11 cellular contexts compared by ENCODE assay signal in genomic region chr5:81195334-81195929, GRCh38. TPM values are rescaled to one million over a fixed set of nuclear protein-coding genes. Genes with fewer than 3 reads are reported as not detected.
DNase-seq lines count a peak whose midpoint lies in the region; ATAC-seq and TF ChIP-seq lines count a peak whose summit lies in the region.
"Had no signal": no experiment of that assay in that cellular context is flagged by ENCODE, and none has a peak within 500 bp of the region (broad histone marks: within the 10 kb centered on the region; RNA-seq: fewer than 3 reads in every experiment).

No MANE protein-coding gene starts in this region.

- H3K27ac ChIP-seq in psoas muscle (no peak overlapping the region), coronary artery (no peak overlapping the region)
- H3K27ac ChIP-seq in CD8-positive, alpha-beta memory T cell (ENCODE audit: low read depth, low read length) = no peak overlapping the region
- H3K27ac ChIP-seq: Peyer's patch had no signal

- peaks cover 14% of the 10 kb centered on the region for H3K4me1 ChIP-seq in psoas muscle
- no peaks in the 10 kb centered on the region for H3K4me1 ChIP-seq in CD8-positive, alpha-beta memory T cell (ENCODE audit: insufficient read depth, low read length)
- H3K4me1 ChIP-seq: Peyer's patch had no signal

- DNase-seq in SK-MEL-5 (ENCODE audit: low read depth, low spot score) (peak; percentile 27), endothelial cell (ENCODE audit: low spot score) (no peak), psoas muscle (no peak), globus pallidus (ENCODE audit: low spot score) (no peak), coronary artery (ENCODE audit: low spot score) (no peak)
- no peak for DNase-seq in CD8-positive, alpha-beta memory T cell

- ATAC-seq in GM21447 (IDR thresholded peaks at IDR 0.05; ENCODE audit: unreplicated experiment) = peak; percentile 13
- ATAC-seq in psoas muscle = peak; percentile 77 to 95 (median 88)
- ATAC-seq in GM18858 (IDR thresholded peaks at IDR 0.05; ENCODE audit: unreplicated experiment) = no peak

- no peaks in the 10 kb centered on the region for H3K9me3 Mint-ChIP-seq in endothelial cell (ENCODE audit: unreplicated experiment)
- H3K9me3 Mint-ChIP-seq in CD8-positive, alpha-beta memory T cell = no peaks in the 10 kb centered on the region
- H3K9me3 Mint-ChIP-seq: mesothelial cell of epicardium had no signal

- no peaks in the 10 kb centered on the region for H3K36me3 Mint-ChIP-seq in endothelial cell (ENCODE audit: low read depth, unreplicated experiment)
- H3K36me3 Mint-ChIP-seq in CD8-positive, alpha-beta memory T cell = peaks cover 0 to 15% (median 7%) of the 10 kb centered on the region in 3 donors
- H3K36me3 Mint-ChIP-seq: mesothelial cell of epicardium had no signal

- H3K36me3 ChIP-seq in psoas muscle (ENCODE audit: insufficient read depth in 1 of 2, low read depth in 1 of 2) = no peaks in the 10 kb centered on the region
- no peaks in the 10 kb centered on the region for H3K36me3 ChIP-seq in CD8-positive, alpha-beta memory T cell (ENCODE audit: insufficient read depth, low read length)
- H3K36me3 ChIP-seq: Peyer's patch had no signal

- H3K27me3 ChIP-seq in psoas muscle (ENCODE audit: insufficient read depth in 3 of 3, low read length in 2 of 3) = no peaks in the 10 kb centered on the region
- H3K27me3 ChIP-seq in CD8-positive, alpha-beta memory T cell (ENCODE audit: insufficient read depth, low read length, poor library complexity, severe bottlenecking) = no peaks in the 10 kb centered on the region
- H3K27me3 ChIP-seq: Peyer's patch had no signal

- peaks cover 3% of the 10 kb centered on the region for H3K4me1 Mint-ChIP-seq in endothelial cell (ENCODE audit: unreplicated experiment)
- peaks cover 9 to 10% (median 9%) of the 10 kb centered on the region in 3 donors for H3K4me1 Mint-ChIP-seq in CD8-positive, alpha-beta memory T cell

- in situ Hi-C loops in SK-MEL-5 (cut with HindIII; ENCODE audit: low pct_unique_long_range_greater_than_20kb, low sequenced_read_pairs) = no loop called here

- intact Hi-C loops in psoas muscle (cut with DNase I) = loop anchor here in 1 of 2 donors (5.0 kb wide), 1 partner anchor 102 kb away; no protein-coding TSS in a partner anchor

- H3K9me3 ChIP-seq in psoas muscle = no peaks in the 10 kb centered on the region
- H3K9me3 ChIP-seq in CD8-positive, alpha-beta memory T cell (ENCODE audit: low read length) = no peaks in the 10 kb centered on the region
- H3K9me3 ChIP-seq: Peyer's patch had no signal

- peak; percentile 11 for TF ChIP-seq CTCF in endothelial cell (IDR thresholded peaks at IDR 0.05; ENCODE audit: unreplicated experiment)
- TF ChIP-seq CTCF in psoas muscle (IDR thresholded peaks at IDR 0.05) = no peak
- no peak for TF ChIP-seq CTCF in coronary artery (IDR thresholded peaks at IDR 0.05)

- no peaks in the 10 kb centered on the region for H3K27me3 Mint-ChIP-seq in endothelial cell (ENCODE audit: unreplicated experiment)
- H3K27me3 Mint-ChIP-seq in CD8-positive, alpha-beta memory T cell = peaks cover 0 to 5% of the 10 kb centered on the region in 2 donors

- CTCF ChIA-PET in CD8-positive, alpha-beta memory T cell (lab: Charles Lee) = interaction anchor here (0.7 to 3.1 kb wide), 16 partner anchors 8 to 510 kb away, joined by 3 to 11 read pairs (median 4); no protein-coding TSS in a partner anchor

- H3K4me3 ChIP-seq in psoas muscle (peak overlapping the region; percentile 16), coronary artery (no peak overlapping the region)
- no peak overlapping the region for H3K4me3 ChIP-seq in CD8-positive, alpha-beta memory T cell (ENCODE audit: low read length)
- H3K4me3 ChIP-seq: Peyer's patch had no signal

- H3K27ac Mint-ChIP-seq in endothelial cell (ENCODE audit: unreplicated experiment) = no peak overlapping the region
- H3K27ac Mint-ChIP-seq in CD8-positive, alpha-beta memory T cell = peak overlapping the region in 2 of 8 donors; percentile 51 to 79
- H3K27ac Mint-ChIP-seq: mesothelial cell of epicardium had no signal

- WGBS in psoas muscle, 3 donors = 48 to 57% (median 50%) methylated on average over 5 of the region's 5 CpGs

- H3K4me3 Mint-ChIP-seq in endothelial cell (ENCODE audit: unreplicated experiment) = no peak overlapping the region
- H3K4me3 Mint-ChIP-seq in CD8-positive, alpha-beta memory T cell = peak overlapping the region in 2 of 7 donors; percentile 11 to 50

- POLR2A ChIA-PET in CD8-positive, alpha-beta memory T cell (lab: Charles Lee) = no interaction called here

RNA-seq across cellular contexts. Expression of gene CKMT2, which starts 37.7 kb away (rescaled TPM):
- not detected in 2 replicates for total RNA-seq in SK-MEL-5 (2014; rRNA removed; shearing (Covaris generic))
- not detected in 2 replicates for polyA plus RNA-seq in SK-MEL-5 (2015; cell fraction: cytosol; rRNA removed)
- not detected in 2 replicates for polyA plus RNA-seq in SK-MEL-5 (2015; cell fraction: nucleus; rRNA removed)
- total RNA-seq in endothelial cell (ENCODE audit: unreplicated experiment) = 0.18 TPM
- total RNA-seq in psoas muscle = 100 to 1,000 TPM; 517 to 907 (median 611) TPM
- polyA plus RNA-seq in psoas muscle = 1,000 to 10,000 TPM in 1 of 3 donors, 100 to 1,000 TPM in 2; 606 to 1,358 (median 830) TPM
- not detected for total RNA-seq in CD8-positive, alpha-beta memory T cell
- polyA plus RNA-seq in CD8-positive, alpha-beta memory T cell = not detected
- total RNA-seq: M059J had no signal

Comparison
In these comparisons a context has a peak if more than half of its experiments do, and no peak if none do; other contexts are left out.
1. RNA of gene CKMT2, which starts 37.7 kb away (total RNA-seq): 517 to 907 TPM in psoas muscle; 0.18 TPM in endothelial cell (single experiment), not detected in CD8-positive, alpha-beta memory T cell and not detected in SK-MEL-5; every median in the first group is over 100 times any median in the second.